Comparison of ENCODE assay signal across 1 cellular context in the genomic region with DNA sequence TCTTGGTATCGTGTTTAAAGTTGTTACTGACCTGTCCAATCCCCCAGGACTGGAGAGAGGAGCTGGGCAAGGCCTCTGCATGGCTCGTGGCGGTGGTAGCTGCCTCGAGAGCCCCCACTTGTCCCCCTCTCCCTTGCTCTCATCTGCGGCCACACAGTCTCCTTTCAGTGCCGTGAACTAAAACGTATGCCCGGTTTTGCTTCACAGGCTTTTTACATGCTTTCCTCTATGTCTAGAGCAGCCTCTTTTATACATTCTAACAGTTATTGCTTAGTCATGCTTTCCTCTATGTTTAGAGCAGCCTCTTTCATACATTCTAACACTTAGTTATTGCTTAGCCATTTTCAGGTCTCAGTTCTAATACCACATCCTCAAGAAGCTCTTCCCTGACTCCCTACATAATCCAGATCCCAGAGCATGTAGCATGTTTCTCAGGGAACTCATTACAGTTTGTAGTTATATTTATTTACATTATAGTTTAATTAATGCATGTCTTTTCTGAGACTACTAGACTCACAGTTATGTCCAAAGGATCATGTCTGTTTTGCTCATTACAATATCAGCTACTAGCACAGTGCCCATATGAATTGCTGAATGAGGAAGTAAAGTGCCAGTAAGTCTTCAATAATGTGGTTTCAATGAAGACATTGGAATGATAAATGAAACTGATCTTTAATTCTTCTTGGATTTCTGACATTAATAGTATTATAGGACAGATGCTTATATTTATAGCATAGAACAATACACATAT.
TF ChIP-seq lines count a peak whose summit lies in the region.

No MANE protein-coding gene starts in this region.

TF ChIP-seq in WTC11, 78 proteins besides CTCF, POLR2A, EP300 and RAD21 (continued from another document):
- TF ChIP-seq, protein P1, sequence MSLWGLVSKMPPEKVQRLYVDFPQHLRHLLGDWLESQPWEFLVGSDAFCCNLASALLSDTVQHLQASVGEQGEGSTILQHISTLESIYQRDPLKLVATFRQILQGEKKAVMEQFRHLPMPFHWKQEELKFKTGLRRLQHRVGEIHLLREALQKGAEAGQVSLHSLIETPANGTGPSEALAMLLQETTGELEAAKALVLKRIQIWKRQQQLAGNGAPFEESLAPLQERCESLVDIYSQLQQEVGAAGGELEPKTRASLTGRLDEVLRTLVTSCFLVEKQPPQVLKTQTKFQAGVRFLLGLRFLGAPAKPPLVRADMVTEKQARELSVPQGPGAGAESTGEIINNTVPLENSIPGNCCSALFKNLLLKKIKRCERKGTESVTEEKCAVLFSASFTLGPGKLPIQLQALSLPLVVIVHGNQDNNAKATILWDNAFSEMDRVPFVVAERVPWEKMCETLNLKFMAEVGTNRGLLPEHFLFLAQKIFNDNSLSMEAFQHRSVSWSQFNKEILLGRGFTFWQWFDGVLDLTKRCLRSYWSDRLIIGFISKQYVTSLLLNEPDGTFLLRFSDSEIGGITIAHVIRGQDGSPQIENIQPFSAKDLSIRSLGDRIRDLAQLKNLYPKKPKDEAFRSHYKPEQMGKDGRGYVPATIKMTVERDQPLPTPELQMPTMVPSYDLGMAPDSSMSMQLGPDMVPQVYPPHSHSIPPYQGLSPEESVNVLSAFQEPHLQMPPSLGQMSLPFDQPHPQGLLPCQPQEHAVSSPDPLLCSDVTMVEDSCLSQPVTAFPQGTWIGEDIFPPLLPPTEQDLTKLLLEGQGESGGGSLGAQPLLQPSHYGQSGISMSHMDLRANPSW (CRISPR knock-in tag; conservative IDR thresholded peaks at IDR 0.05; ENCODE audit: low read depth): no peak
- TF ChIP-seq, protein P2, sequence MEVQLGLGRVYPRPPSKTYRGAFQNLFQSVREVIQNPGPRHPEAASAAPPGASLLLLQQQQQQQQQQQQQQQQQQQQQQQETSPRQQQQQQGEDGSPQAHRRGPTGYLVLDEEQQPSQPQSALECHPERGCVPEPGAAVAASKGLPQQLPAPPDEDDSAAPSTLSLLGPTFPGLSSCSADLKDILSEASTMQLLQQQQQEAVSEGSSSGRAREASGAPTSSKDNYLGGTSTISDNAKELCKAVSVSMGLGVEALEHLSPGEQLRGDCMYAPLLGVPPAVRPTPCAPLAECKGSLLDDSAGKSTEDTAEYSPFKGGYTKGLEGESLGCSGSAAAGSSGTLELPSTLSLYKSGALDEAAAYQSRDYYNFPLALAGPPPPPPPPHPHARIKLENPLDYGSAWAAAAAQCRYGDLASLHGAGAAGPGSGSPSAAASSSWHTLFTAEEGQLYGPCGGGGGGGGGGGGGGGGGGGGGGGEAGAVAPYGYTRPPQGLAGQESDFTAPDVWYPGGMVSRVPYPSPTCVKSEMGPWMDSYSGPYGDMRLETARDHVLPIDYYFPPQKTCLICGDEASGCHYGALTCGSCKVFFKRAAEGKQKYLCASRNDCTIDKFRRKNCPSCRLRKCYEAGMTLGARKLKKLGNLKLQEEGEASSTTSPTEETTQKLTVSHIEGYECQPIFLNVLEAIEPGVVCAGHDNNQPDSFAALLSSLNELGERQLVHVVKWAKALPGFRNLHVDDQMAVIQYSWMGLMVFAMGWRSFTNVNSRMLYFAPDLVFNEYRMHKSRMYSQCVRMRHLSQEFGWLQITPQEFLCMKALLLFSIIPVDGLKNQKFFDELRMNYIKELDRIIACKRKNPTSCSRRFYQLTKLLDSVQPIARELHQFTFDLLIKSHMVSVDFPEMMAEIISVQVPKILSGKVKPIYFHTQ (CRISPR knock-in tag; IDR thresholded peaks at IDR 0.05): no peak
